ENCODE assay signal across 8 cellular contexts in the genomic region with DNA sequence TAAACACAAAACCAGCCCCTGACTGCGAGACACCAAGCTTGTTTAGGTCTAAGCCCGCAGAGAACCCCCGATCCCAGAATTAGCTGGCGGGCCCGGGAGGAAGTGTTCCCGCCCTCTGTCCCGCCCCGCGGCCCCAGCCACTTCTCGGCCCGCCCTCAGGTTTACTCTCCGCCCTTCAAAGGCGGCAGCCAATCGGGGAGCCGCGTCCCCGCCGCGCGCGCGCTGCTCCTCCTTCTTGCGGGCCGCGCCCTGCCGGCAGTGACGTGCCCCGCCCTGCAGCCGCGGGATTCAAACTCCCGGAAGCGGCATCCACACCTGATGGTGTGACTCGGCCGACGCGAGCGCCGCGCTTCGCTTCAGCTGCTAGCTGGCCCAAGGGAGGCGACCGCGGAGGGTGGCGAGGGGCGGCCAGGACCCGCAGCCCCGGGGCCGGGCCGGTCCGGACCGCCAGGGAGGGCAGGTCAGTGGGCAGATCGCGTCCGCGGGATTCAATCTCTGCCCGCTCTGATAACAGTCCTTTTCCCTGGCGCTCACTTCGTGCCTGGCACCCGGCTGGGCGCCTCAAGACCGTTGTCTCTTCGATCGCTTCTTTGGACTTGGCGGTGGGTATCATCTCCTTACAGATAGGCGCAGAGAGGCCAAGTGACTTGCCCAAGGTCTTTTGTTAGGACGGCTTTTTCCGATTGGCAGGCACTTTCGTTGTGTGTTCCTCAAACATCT. TPM values are rescaled to one million over a fixed set of nuclear protein-coding genes. Genes with fewer than 3 reads are reported as not detected.
DNase-seq lines count a peak whose midpoint lies in the region; ATAC-seq and TF ChIP-seq lines count a peak whose summit lies in the region.

A gene (plus strand): TSS at position 291 of the 720 bp plus-strand sequence. CDS start 3,440 bp downstream, outside the sequence.

- no peaks in the 10 kb centered on the region for H3K9me2 ChIP-seq in GM23248 (ENCODE audit: insufficient read depth)

- in situ Hi-C loops in GM23248 (cut with MboI) = no loop called here

- peak within 1 kb of the TSS; percentile 74 for H3K27ac ChIP-seq in DND-41 (ENCODE audit: low read length)
- peak within 1 kb of the TSS; percentile 62 for H3K27ac ChIP-seq in GM23248

- peak within 1 kb of the TSS; percentile 71 to 77 for H3K4me3 ChIP-seq in DND-41 (ENCODE audit: low read depth in 1 of 2, low read length in 2 of 2)
- peak within 1 kb of the TSS; percentile 88 for H3K4me3 ChIP-seq in GM23248

- H3K4me1 ChIP-seq in DND-41 (ENCODE audit: insufficient read depth, low read length) = peaks cover 36% of the 10 kb centered on the region
- peaks cover 5% of the 10 kb centered on the region; the same call in 1 of the 2 replicates for H3K4me1 ChIP-seq in GM23248 (ENCODE audit: insufficient read depth)

- peaks cover 5% of the 10 kb centered on the region for H3K27me3 Mint-ChIP-seq in activated T-cell treated with anti-CD3 and anti-CD28 coated beads, Interleukin-2, amount 50 U/mL, for 72 hours (ENCODE audit: low read depth)
- H3K27me3 Mint-ChIP-seq in naive thymus-derived CD8-positive, alpha-beta T cell = peaks cover 2 to 18% (median 3%) of the 10 kb centered on the region in 5 donors
- H3K27me3 Mint-ChIP-seq in stimulated activated naive B cell treated with anti-CD40 and anti-IgM and Interleukin-4, amounts not matched to agents 10 μg/mL and 1 μg/mL and 100 μg/mL, for 72 hours = peaks cover 0 to 12% of the 10 kb centered on the region in 2 donors

- H3K27me3 ChIP-seq in DND-41 (ENCODE audit: insufficient read depth, low read length, poor library complexity) = peaks cover 9% of the 10 kb centered on the region
- H3K27me3 ChIP-seq in GM23248 (replicated peaks; ENCODE audit: insufficient read depth) = no peaks in the 10 kb centered on the region

- 1 to 2% methylated on average over 48 to 60 of the region's 68 CpGs for WGBS in GM23248 (ENCODE audit: low coverage in 1 of 2, low lambda C conversion rate in 2 of 2, missing lambda C conversion rate in 2 of 2), 2 experiments

- H3K9ac ChIP-seq in DND-41 (ENCODE audit: low read depth, low read length) = peak within 1 kb of the TSS; percentile 77
- H3K9ac ChIP-seq in GM23248 = peak within 1 kb of the TSS; percentile 79

- POLR2A ChIA-PET in naive thymus-derived CD8-positive, alpha-beta T cell (lab: Charles Lee) = interaction anchor here (0.6 to 0.9 kb wide), 5 partner anchors 9 to 365 kb away, joined by 3 to 4 read pairs (median 3); no protein-coding TSS in a partner anchor

- H3K27ac Mint-ChIP-seq in activated T-cell treated with anti-CD3 and anti-CD28 coated beads, Interleukin-2, amount 50 U/mL, for 72 hours = peak within 1 kb of the TSS; percentile 77
- H3K27ac Mint-ChIP-seq in naive thymus-derived CD8-positive, alpha-beta T cell = peak within 1 kb of the TSS in 9 of 10 donors; percentile 42 to 87 (median 69)
- peak within 1 kb of the TSS; percentile 81 for H3K27ac Mint-ChIP-seq in stimulated activated naive B cell treated with anti-CD40 and anti-IgM and Interleukin-4, amounts not matched to agents 10 μg/mL and 1 μg/mL and 100 μg/mL, for 72 hours

- no peak for TF ChIP-seq CTCF in DND-41 (IDR thresholded peaks at IDR 0.05; ENCODE audit: borderline replicate concordance, extremely low read depth, low read length, poor library complexity, severe bottlenecking)

- peak within 1 kb of the TSS; percentile 99 for H3K4me2 ChIP-seq in DND-41 (ENCODE audit: insufficient read depth, low read length)
- peak within 1 kb of the TSS; percentile 94 for H3K4me2 ChIP-seq in GM23248 (ENCODE audit: unreplicated experiment)

- H3K36me3 ChIP-seq in DND-41 (ENCODE audit: insufficient read depth, low read length) (peaks cover 23% of the 10 kb centered on the region), GM23248 (ENCODE audit: low read depth) (no peaks in the 10 kb centered on the region)

- H3K79me2 ChIP-seq in DND-41 (ENCODE audit: insufficient read depth, low read length) (peaks cover 41% of the 10 kb centered on the region), GM23248 (ENCODE audit: insufficient read depth) (peaks cover 49% of the 10 kb centered on the region)

- no peaks in the 10 kb centered on the region for H4K20me1 ChIP-seq in DND-41 (ENCODE audit: insufficient read depth, low read length)
- H4K20me1 ChIP-seq in GM23248 (ENCODE audit: insufficient read depth) = no peaks in the 10 kb centered on the region

- H3K9me3 ChIP-seq in DND-41 (ENCODE audit: insufficient read depth, low read length, severe bottlenecking) (no peaks in the 10 kb centered on the region), GM23248 (ENCODE audit: low read depth) (no peaks in the 10 kb centered on the region)

- peaks cover 7 to 24% of the 10 kb centered on the region in 2 donors for H3K36me3 Mint-ChIP-seq in activated T-cell treated with anti-CD3 and anti-CD28 coated beads, Interleukin-2, amount 50 U/mL, for 72 hours (ENCODE audit: insufficient read depth in 2 of 2)
- H3K36me3 Mint-ChIP-seq in naive thymus-derived CD8-positive, alpha-beta T cell = no peaks in the 10 kb centered on the region
- no peaks in the 10 kb centered on the region for H3K36me3 Mint-ChIP-seq in stimulated activated naive B cell treated with anti-CD40 and anti-IgM and Interleukin-4, amounts not matched to agents 10 μg/mL and 1 μg/mL and 100 μg/mL, for 72 hours

- H3F3A ChIP-seq in GM23248 (ENCODE audit: insufficient read depth) = no peaks in the 10 kb centered on the region

- DNase-seq in DND-41 (peak; percentile 96), GM23248 (peak; percentile 99), Kasumi-1 (lab: John Stamatoyannopoulos, UW) (peak; percentile 94 to 96), RKO (ENCODE audit: low spot score) (peak; percentile 96), fibroblast of gingiva (ENCODE audit: low read depth) (peak; percentile 91)
- peak; percentile 97 to 98 for DNase-seq in activated T-cell treated with anti-CD3 and anti-CD28 coated beads, Interleukin-2, amount 50 U/mL, for 72 hours
- peak; percentile 90 to 95 (median 94) for DNase-seq in naive thymus-derived CD8-positive, alpha-beta T cell
- DNase-seq in stimulated activated naive B cell treated with anti-CD40 and anti-IgM and Interleukin-4, amounts not matched to agents 10 μg/mL and 1 μg/mL and 100 μg/mL, for 72 hours = peak; percentile 93

- peak; percentile 98 for ATAC-seq in DND-41 (ENCODE audit: insufficient read depth, low read depth)
- peak; percentile 98 to 99 for ATAC-seq in activated T-cell treated with anti-CD3 and anti-CD28 coated beads, Interleukin-2, amount 50 U/mL, for 72 hours (replicated peaks in 1 of 2)
- peak; percentile 99 for ATAC-seq in naive thymus-derived CD8-positive, alpha-beta T cell
- peak; percentile 99 for ATAC-seq in stimulated activated naive B cell treated with anti-CD40 and anti-IgM and Interleukin-4, amounts not matched to agents 10 μg/mL and 1 μg/mL and 100 μg/mL, for 72 hours (replicated peaks)

- H2AFZ ChIP-seq in DND-41 (ENCODE audit: low read depth, low read length) (peak within 1 kb of the TSS; percentile 99), GM23248 (peak within 1 kb of the TSS; percentile 96)

- peaks cover 49% of the 10 kb centered on the region for H3K4me1 Mint-ChIP-seq in activated T-cell treated with anti-CD3 and anti-CD28 coated beads, Interleukin-2, amount 50 U/mL, for 72 hours (ENCODE audit: low read depth)
- peaks cover 5 to 13% (median 9%) of the 10 kb centered on the region in 4 donors for H3K4me1 Mint-ChIP-seq in naive thymus-derived CD8-positive, alpha-beta T cell
- peaks cover 12 to 19% of the 10 kb centered on the region in 2 donors for H3K4me1 Mint-ChIP-seq in stimulated activated naive B cell treated with anti-CD40 and anti-IgM and Interleukin-4, amounts not matched to agents 10 μg/mL and 1 μg/mL and 100 μg/mL, for 72 hours

- no peaks in the 10 kb centered on the region for H3K9me3 Mint-ChIP-seq in activated T-cell treated with anti-CD3 and anti-CD28 coated beads, Interleukin-2, amount 50 U/mL, for 72 hours
- no peaks in the 10 kb centered on the region for H3K9me3 Mint-ChIP-seq in naive thymus-derived CD8-positive, alpha-beta T cell
- H3K9me3 Mint-ChIP-seq in stimulated activated naive B cell treated with anti-CD40 and anti-IgM and Interleukin-4, amounts not matched to agents 10 μg/mL and 1 μg/mL and 100 μg/mL, for 72 hours = no peaks in the 10 kb centered on the region

- H3K4me3 Mint-ChIP-seq in activated T-cell treated with anti-CD3 and anti-CD28 coated beads, Interleukin-2, amount 50 U/mL, for 72 hours = peak within 1 kb of the TSS; percentile 91 to 98
- H3K4me3 Mint-ChIP-seq in naive thymus-derived CD8-positive, alpha-beta T cell = peak within 1 kb of the TSS; percentile 87 to 95 (median 92)
- H3K4me3 Mint-ChIP-seq in stimulated activated naive B cell treated with anti-CD40 and anti-IgM and Interleukin-4, amounts not matched to agents 10 μg/mL and 1 μg/mL and 100 μg/mL, for 72 hours = peak within 1 kb of the TSS; percentile 91 to 93

RNA-seq across cellular contexts. Expression of the gene that starts here (rescaled TPM):
- total RNA-seq in GM23248 (2014; rRNA removed; shearing (Covaris generic)) = 21.5 and 32.4 TPM in 2 replicates
- 14.9 and 16.8 TPM in 2 replicates for polyA plus RNA-seq in GM23248 (2016; fragmentation: Nextera tagmentation; extraction: Ambion mirVana)
- total RNA-seq in activated T-cell treated with anti-CD3 and anti-CD28 coated beads, Interleukin-2, amount 50 U/mL, for 72 hours = 10 to 100 TPM; 46.6 to 55.8 TPM
- not detected for total RNA-seq in naive thymus-derived CD8-positive, alpha-beta T cell
- not detected for polyA plus RNA-seq in naive thymus-derived CD8-positive, alpha-beta T cell

Comparison
In these comparisons a context has a peak if more than half of its experiments do, and no peak if none do; other contexts are left out.
1. Peak in every context shown above with its lines: DNase-seq, ATAC-seq, H3K4me3 ChIP-seq and H3K27ac ChIP-seq.
2. RNA of the gene that starts here (total RNA-seq): 46.6 to 55.8 TPM in activated T-cell treated with anti-CD3 and anti-CD28 coated beads, Interleukin-2, amount 50 U/mL, for 72 hours and 21.5 to 32.4 TPM in GM23248; not detected in naive thymus-derived CD8-positive, alpha-beta T cell; every median in the first group is over 10 times any median in the second.
3. RNA of the gene that starts here (polyA plus RNA-seq): 14.9 to 16.8 TPM in GM23248; not detected in naive thymus-derived CD8-positive, alpha-beta T cell; every median in the first group is over 10 times any median in the second.
4. Peak in DNase-seq and ATAC-seq in naive thymus-derived CD8-positive, alpha-beta T cell; RNA of the gene not detected or under 1 TPM.